13 cellular contexts compared by ENCODE assay signal in genomic region chr15:74795961-74796625, GRCh38. TPM values are rescaled to one million over a fixed set of nuclear protein-coding genes. Genes with fewer than 3 reads are reported as not detected.
A peak's percentile ranks its signal among the peaks of the same experiment; 100 is the strongest.
DNase-seq lines count a peak whose midpoint lies in the region; ATAC-seq and TF ChIP-seq lines count a peak whose summit lies in the region.
"Had no signal": no experiment of that assay in that cellular context is flagged by ENCODE, and none has a peak within 500 bp of the region (broad histone marks: within the 10 kb centered on the region; RNA-seq: fewer than 3 reads in every experiment).

No MANE protein-coding gene starts in this region.

- H3K9me2 ChIP-seq in MM.1S (replicated peaks; ENCODE audit: insufficient read depth, low read length): no peaks in the 10 kb centered on the region

- no peaks in the 10 kb centered on the region for H3K9me3 ChIP-seq in HEK293 (ENCODE audit: control insufficient read depth, insufficient read depth, low read depth, low read length)
- H3K9me3 ChIP-seq in MM.1S (replicated peaks; ENCODE audit: insufficient read depth, low read length): no peaks in the 10 kb centered on the region

- no peak overlapping the region for H3K9ac ChIP-seq in MM.1S (ENCODE audit: low read length)

- peaks cover 63% of the 10 kb centered on the region for H3K4me1 Mint-ChIP-seq in activated CD4-positive, alpha-beta T cell treated with anti-CD3 and anti-CD28 coated beads, Interleukin-2, amount 10 ng/mL, durations not matched to agents 24 days and 14 days
- peaks cover 81% of the 10 kb centered on the region for H3K4me1 Mint-ChIP-seq in activated naive CD8-positive, alpha-beta T cell treated with anti-CD3 and anti-CD28 coated beads for 36 hours
- peaks cover 22% of the 10 kb centered on the region for H3K4me1 Mint-ChIP-seq in osteocyte (ENCODE audit: unreplicated experiment)

- intact Hi-C loops in activated CD4-positive, alpha-beta T cell treated with anti-CD3 and anti-CD28 coated beads, Interleukin-2, amount 10 ng/mL, durations not matched to agents 24 days and 14 days (cut with micrococcal nuclease): loop anchor here (1.0 kb wide), 1 partner anchor 8 kb away; no protein-coding TSS in a partner anchor

- H3K27ac Mint-ChIP-seq in activated CD4-positive, alpha-beta T cell treated with anti-CD3 and anti-CD28 coated beads, Interleukin-2, amount 10 ng/mL, durations not matched to agents 24 days and 14 days: peak overlapping the region; percentile 93
- H3K27ac Mint-ChIP-seq in activated naive CD8-positive, alpha-beta T cell treated with anti-CD3 and anti-CD28 coated beads for 36 hours: peak overlapping the region; percentile 91
- H3K27ac Mint-ChIP-seq in osteocyte (ENCODE audit: unreplicated experiment): peak overlapping the region; percentile 17
- H3K27ac Mint-ChIP-seq: H9 had no signal

- peaks cover 16% of the 10 kb centered on the region for H3K4me1 ChIP-seq in HEK293 (ENCODE audit: control insufficient read depth, insufficient read depth, low read length)
- peaks cover 55% of the 10 kb centered on the region for H3K4me1 ChIP-seq in MM.1S (ENCODE audit: low read length)

- H3K27me3 ChIP-seq in MM.1S (replicated peaks; ENCODE audit: insufficient read depth, low read length) (no peaks in the 10 kb centered on the region), H7 (ENCODE audit: control insufficient read depth, insufficient read depth, low read length) (no peaks in the 10 kb centered on the region)

- H3K4me2 ChIP-seq in MM.1S (ENCODE audit: low read depth, low read length): no peak overlapping the region

- TF ChIP-seq CTCF in HEK293 (tag by site-specific recombination; IDR thresholded peaks at IDR 0.05) (no peak), osteocyte (IDR thresholded peaks at IDR 0.05) (no peak), MM.1S (IDR thresholded peaks at IDR 0.05; ENCODE audit: low read length) (no peak)

- H2AFZ ChIP-seq in MM.1S (ENCODE audit: low read length): no peak overlapping the region

- H3K4me3 ChIP-seq in HEK293 (ENCODE audit: low read depth, low read length) (no peak overlapping the region), MM.1S (ENCODE audit: low read length) (no peak overlapping the region), H7 (ENCODE audit: insufficient read depth, low read depth, low read length) (no peak overlapping the region)

- H3K4me3 Mint-ChIP-seq in activated CD4-positive, alpha-beta T cell treated with anti-CD3 and anti-CD28 coated beads, Interleukin-2, amount 10 ng/mL, durations not matched to agents 24 days and 14 days: peak overlapping the region; percentile 63
- H3K4me3 Mint-ChIP-seq in activated naive CD8-positive, alpha-beta T cell treated with anti-CD3 and anti-CD28 coated beads for 36 hours: peak overlapping the region; percentile 68
- no peak overlapping the region for H3K4me3 Mint-ChIP-seq in osteocyte (ENCODE audit: unreplicated experiment)
- H3K4me3 Mint-ChIP-seq: H9 had no signal

- no peak for ATAC-seq in HG03025 (IDR thresholded peaks at IDR 0.05; ENCODE audit: low FRiP score, unreplicated experiment)
- no peak for ATAC-seq in SK-N-SH treated with all-trans-retinoic acid at 6 μM for 48 hours

- POLR2A ChIA-PET in HEK293 (lab: Yijun Ruan, JAX): interaction anchor here (0.5 to 1.4 kb wide), 2 partner anchors 13 to 14 kb away, joined by 3 to 4 read pairs; no protein-coding TSS in a partner anchor

- peaks cover 92% of the 10 kb centered on the region for H3K79me2 ChIP-seq in MM.1S (ENCODE audit: low read length)

- no peaks in the 10 kb centered on the region for H3K9me3 Mint-ChIP-seq in activated CD4-positive, alpha-beta T cell treated with anti-CD3 and anti-CD28 coated beads, Interleukin-2, amount 10 ng/mL, durations not matched to agents 24 days and 14 days
- no peaks in the 10 kb centered on the region for H3K9me3 Mint-ChIP-seq in activated naive CD8-positive, alpha-beta T cell treated with anti-CD3 and anti-CD28 coated beads for 36 hours
- H3K9me3 Mint-ChIP-seq in osteocyte (ENCODE audit: unreplicated experiment): no peaks in the 10 kb centered on the region
- H3K9me3 Mint-ChIP-seq: H9 had no signal

- no peaks in the 10 kb centered on the region for H3K27me3 Mint-ChIP-seq in activated CD4-positive, alpha-beta T cell treated with anti-CD3 and anti-CD28 coated beads, Interleukin-2, amount 10 ng/mL, durations not matched to agents 24 days and 14 days
- no peaks in the 10 kb centered on the region for H3K27me3 Mint-ChIP-seq in activated naive CD8-positive, alpha-beta T cell treated with anti-CD3 and anti-CD28 coated beads for 36 hours
- no peaks in the 10 kb centered on the region for H3K27me3 Mint-ChIP-seq in osteocyte (ENCODE audit: unreplicated experiment)

- peaks cover 41% of the 10 kb centered on the region for H3K36me3 Mint-ChIP-seq in activated CD4-positive, alpha-beta T cell treated with anti-CD3 and anti-CD28 coated beads, Interleukin-2, amount 10 ng/mL, durations not matched to agents 24 days and 14 days (ENCODE audit: low read depth)
- H3K36me3 Mint-ChIP-seq in activated naive CD8-positive, alpha-beta T cell treated with anti-CD3 and anti-CD28 coated beads for 36 hours: peaks cover 36% of the 10 kb centered on the region
- H3K36me3 Mint-ChIP-seq in osteocyte (ENCODE audit: unreplicated experiment): peaks cover 3% of the 10 kb centered on the region

- peaks cover 40% of the 10 kb centered on the region for H4K20me1 ChIP-seq in MM.1S (ENCODE audit: insufficient read depth, low read length)

- peaks cover 47% of the 10 kb centered on the region for H3F3A ChIP-seq in MM.1S (ENCODE audit: insufficient read depth, low read length)

- CTCF ChIA-PET in HEK293 (lab: Yijun Ruan, JAX): interaction anchor here (1.6 to 25.7 kb wide), 4 partner anchors 9 to 175 kb away, joined by 6 to 649 read pairs (median 36); partner anchors contain the start of gene CSK

- DNase-seq in activated CD4-positive, alpha-beta T cell treated with anti-CD3 and anti-CD28 coated beads, Interleukin-2, amount 10 ng/mL, durations not matched to agents 24 days and 14 days: peak; percentile 78
- DNase-seq in activated naive CD8-positive, alpha-beta T cell treated with anti-CD3 and anti-CD28 coated beads for 36 hours: no peak
- DNase-seq in osteocyte (ENCODE audit: extremely low spot score, unreplicated experiment) (no peak), MM.1S (no peak), H7 (no peak)
- DNase-seq: C1 segment of cervical spinal cord, H9, retina, T1000 had no signal

- H3K36me3 ChIP-seq in HEK293 (ENCODE audit: control insufficient read depth in 2 of 2, insufficient read depth in 1 of 2, low read length in 2 of 2) (peaks cover 17 to 40% of the 10 kb centered on the region in 2 experiments; a peak in 2 of 3 replicates), MM.1S (replicated peaks; ENCODE audit: insufficient read depth, low read length) (peaks cover 8% of the 10 kb centered on the region), H7 (replicated peaks; ENCODE audit: control insufficient read depth, insufficient read depth, low read length) (peaks cover 5% of the 10 kb centered on the region)

- H3K27ac ChIP-seq in HEK293 (ENCODE audit: extremely low read depth, low read depth, low read length) (no peak overlapping the region), MM.1S (ENCODE audit: low read length) (no peak overlapping the region)

TF ChIP-seq in HEK293, 187 proteins besides CTCF, POLR2A, EP300 and RAD21 (continues in another document):
- TF ChIP-seq EGR2 (tag by site-specific recombination; IDR thresholded peaks at IDR 0.05; ENCODE audit: low read depth): peak; percentile 61

TF ChIP-seq in SK-N-SH treated with all-trans-retinoic acid at 6 μM for 48 hours, 23 proteins besides CTCF, POLR2A, EP300 and RAD21 (continues in another document):
- TF ChIP-seq CSRNP3 (CRISPR knock-in tag; IDR thresholded peaks at IDR 0.05): no peak
- no peak for TF ChIP-seq ISL1 (CRISPR knock-in tag; IDR thresholded peaks at IDR 0.05)

RNA-seq across cellular contexts. Expression of gene CSK, which starts 14.2 kb away (rescaled TPM):
- 332 and 340 TPM in 2 replicates for total RNA-seq in activated CD4-positive, alpha-beta T cell treated with anti-CD3 and anti-CD28 coated beads, Interleukin-2, amount 10 ng/mL, durations not matched to agents 24 days and 14 days
- 100 to 1,000 TPM; 308 to 310 TPM for total RNA-seq in activated naive CD8-positive, alpha-beta T cell treated with anti-CD3 and anti-CD28 coated beads for 36 hours
- total RNA-seq in osteocyte: 56.0 and 57.0 TPM in 2 replicates
- 31.8 and 34.8 TPM in 2 replicates for total RNA-seq in H7 (2014; rRNA removed; shearing (Covaris generic))

RNA-seq across cellular contexts. Expression of gene LMAN1L, which starts 16.5 kb away (rescaled TPM):
- 0.33 and 0.36 TPM in 2 replicates for total RNA-seq in activated CD4-positive, alpha-beta T cell treated with anti-CD3 and anti-CD28 coated beads, Interleukin-2, amount 10 ng/mL, durations not matched to agents 24 days and 14 days
- total RNA-seq in activated naive CD8-positive, alpha-beta T cell treated with anti-CD3 and anti-CD28 coated beads for 36 hours: under 1 TPM; 0.14 to 0.33 TPM
- not detected in 2 replicates for total RNA-seq in osteocyte
- not detected in 2 replicates for total RNA-seq in H7 (2014; rRNA removed; shearing (Covaris generic))
- total RNA-seq: H9, subcutaneous adipose tissue had no signal

RNA-seq across cellular contexts. Expression of gene CPLX3, which starts 30.3 kb away (rescaled TPM):
- total RNA-seq in activated CD4-positive, alpha-beta T cell treated with anti-CD3 and anti-CD28 coated beads, Interleukin-2, amount 10 ng/mL, durations not matched to agents 24 days and 14 days: 0.09 TPM in 2 replicates
- total RNA-seq in activated naive CD8-positive, alpha-beta T cell treated with anti-CD3 and anti-CD28 coated beads for 36 hours: under 1 TPM in 1 of 2 experiments, not detected in 1; 0.19 TPM
- not detected in 2 replicates for total RNA-seq in osteocyte
- total RNA-seq in H7 (2014; rRNA removed; shearing (Covaris generic)): 0.03 TPM in 1 of 2 replicates, not detected in the other
- total RNA-seq: H9, subcutaneous adipose tissue had no signal

RNA-seq across cellular contexts. Expression of gene ULK3, which starts 46.9 kb away (rescaled TPM):
- total RNA-seq in activated CD4-positive, alpha-beta T cell treated with anti-CD3 and anti-CD28 coated beads, Interleukin-2, amount 10 ng/mL, durations not matched to agents 24 days and 14 days: 52.6 and 57.3 TPM in 2 replicates
- total RNA-seq in activated naive CD8-positive, alpha-beta T cell treated with anti-CD3 and anti-CD28 coated beads for 36 hours: 10 to 100 TPM; 41.1 to 49.9 TPM
- 30.6 and 32.4 TPM in 2 replicates for total RNA-seq in osteocyte
- 20.9 and 30.4 TPM in 2 replicates for total RNA-seq in H7 (2014; rRNA removed; shearing (Covaris generic))

RNA-seq across cellular contexts. Expression of gene CYP1A2, which starts 47.4 kb away (rescaled TPM):
- total RNA-seq in activated CD4-positive, alpha-beta T cell treated with anti-CD3 and anti-CD28 coated beads, Interleukin-2, amount 10 ng/mL, durations not matched to agents 24 days and 14 days: not detected in 2 replicates
- not detected for total RNA-seq in activated naive CD8-positive, alpha-beta T cell treated with anti-CD3 and anti-CD28 coated beads for 36 hours
- not detected in 2 replicates for total RNA-seq in osteocyte
- not detected in 2 replicates for total RNA-seq in H7 (2014; rRNA removed; shearing (Covaris generic))
- total RNA-seq: H9, subcutaneous adipose tissue had no signal

Comparison
In these comparisons a context has a peak if more than half of its experiments do, and no peak if none do; other contexts are left out.
1. H3K27ac Mint-ChIP-seq: peak in every context shown above with its lines; median percentile 93 in activated CD4-positive, alpha-beta T cell treated with anti-CD3 and anti-CD28 coated beads, Interleukin-2, amount 10 ng/mL, durations not matched to agents 24 days and 14 days; 91 in activated naive CD8-positive, alpha-beta T cell treated with anti-CD3 and anti-CD28 coated beads for 36 hours; 17 in osteocyte.